Comparison of ENCODE assay signal across 23 cellular contexts in genomic region chr16:87126403-87127025, GRCh38.
A peak's percentile ranks its signal among the peaks of the same experiment; 100 is the strongest.
DNase-seq lines count a peak whose midpoint lies in the region; ATAC-seq and TF ChIP-seq lines count a peak whose summit lies in the region.
"Had no signal": no experiment of that assay in that cellular context is flagged by ENCODE, and none has a peak within 500 bp of the region (broad histone marks: within the 10 kb centered on the region; RNA-seq: fewer than 3 reads in every experiment).

No MANE protein-coding gene starts in this region.

- H3K4me1 ChIP-seq in BLaER1 (peaks cover 14% of the 10 kb centered on the region), ascending aorta (peaks cover 17 to 23% of the 10 kb centered on the region in 2 donors)

- H3K27ac ChIP-seq in BLaER1 (no peak overlapping the region), ascending aorta (peak overlapping the region; percentile 90 to 92), layer of hippocampus (ENCODE audit: low read depth, low read length) (peak overlapping the region; percentile 16)
- H3K27ac ChIP-seq: SK-N-MC, uterus had no signal

- H3K4me3 ChIP-seq in BLaER1, result no peak overlapping the region
- H3K4me3 ChIP-seq in ascending aorta, result peak overlapping the region in 1 of 2 donors; percentile 39
- H3K4me3 ChIP-seq: gastroesophageal sphincter, GM12878, SK-N-MC, uterus had no signal

- H3K27me3 ChIP-seq in BLaER1, result no peaks in the 10 kb centered on the region
- no peaks in the 10 kb centered on the region for H3K27me3 ChIP-seq in ascending aorta
- H3K27me3 ChIP-seq in layer of hippocampus (ENCODE audit: control insufficient read depth, insufficient read depth, low read length), result no peaks in the 10 kb centered on the region
- H3K27me3 ChIP-seq: uterus had no signal

- DNase-seq in ascending aorta (ENCODE audit: low spot score in 2 of 2) (peak in 1 of 2 donors; percentile 21), sciatic nerve (ENCODE audit: low spot score) (no peak), NCI-H69 (lab: John Stamatoyannopoulos, UW) (no peak), AG08396 (ENCODE audit: low spot score) (no peak), superior temporal gyrus (ENCODE audit: extremely low spot score) (no peak)
- DNase-seq in stimulated activated naive CD4-positive, alpha-beta T cell treated with Interleukin-2 at 50 U/mL for 16 hours (lab: John Stamatoyannopoulos, UW), result no peak
- DNase-seq: ACHN; activated CD8-positive, alpha-beta T cell treated with anti-CD3 and anti-CD28 coated beads for 36 hours; activated naive CD8-positive, alpha-beta T cell treated with anti-CD3 and anti-CD28 coated beads for 36 hours; activated T-cell treated with anti-CD3 and anti-CD28 coated beads, Interleukin-2, amount 50 U/mL, for 48 hours; caudate nucleus; CD4-positive, CD25-positive, alpha-beta regulatory T cell; DMS 273 treated with DMSO at 0.1 percent for 48 hours; HFFc6; NCI-H1436; NCI-H748 treated with DMSO at 0.1 percent for 48 hours; PC-3; uterus had no signal

- TF ChIP-seq CTCF in ascending aorta (IDR thresholded peaks at IDR 0.05), result no peak

- H3K4me2 ChIP-seq in BLaER1, result peak overlapping the region; percentile 54

- intact Hi-C loops in ascending aorta (cut with DNase I) (loop anchor here (2.0 to 5.0 kb wide), 4 partner anchors 59 to 562 kb away; no protein-coding TSS in a partner anchor), sciatic nerve (cut with DNase I) (no loop called here)

- H3K36me3 ChIP-seq in BLaER1, result no peaks in the 10 kb centered on the region
- no peaks in the 10 kb centered on the region for H3K36me3 ChIP-seq in ascending aorta
- H3K36me3 ChIP-seq: gastroesophageal sphincter, uterus had no signal

- peak; percentile 7 for ATAC-seq in sciatic nerve
- ATAC-seq: activated CD8-positive, alpha-beta T cell treated with anti-CD3 and anti-CD28 coated beads for 36 hours; gastroesophageal sphincter; GM12878; PC-3 had no signal

- H3K9me3 ChIP-seq in BLaER1, result 0 out of 2 replicates have a peak, but pooled peaks cover 3% of the 10 kb centered on the region
- H3K9me3 ChIP-seq in ascending aorta, result no peaks in the 10 kb centered on the region
- H3K9me3 ChIP-seq: uterus had no signal

- no peak overlapping the region for H3K9ac ChIP-seq in BLaER1

- no peaks in the 10 kb centered on the region for H4K20me1 ChIP-seq in BLaER1
